Comparison of ENCODE assay signal across 1 cellular context in genomic region chr21:29121759-29122158, GRCh38.
TF ChIP-seq lines count a peak whose summit lies in the region.

No MANE protein-coding gene starts in this region.

TF ChIP-seq in SK-N-SH treated with all-trans-retinoic acid at 6 μM for 48 hours, 23 proteins besides CTCF, POLR2A, EP300 and RAD21 (continued from another document):
- no peak for TF ChIP-seq PATZ1 (CRISPR knock-in tag; IDR thresholded peaks at IDR 0.05; ENCODE audit: borderline replicate concordance)
- no peak for TF ChIP-seq ZFP30 (CRISPR knock-in tag; IDR thresholded peaks at IDR 0.05)
- no peak for TF ChIP-seq ZNF8 (CRISPR knock-in tag; IDR thresholded peaks at IDR 0.05)
